ENCODE assay signal across 8 cellular contexts in the genomic region with DNA sequence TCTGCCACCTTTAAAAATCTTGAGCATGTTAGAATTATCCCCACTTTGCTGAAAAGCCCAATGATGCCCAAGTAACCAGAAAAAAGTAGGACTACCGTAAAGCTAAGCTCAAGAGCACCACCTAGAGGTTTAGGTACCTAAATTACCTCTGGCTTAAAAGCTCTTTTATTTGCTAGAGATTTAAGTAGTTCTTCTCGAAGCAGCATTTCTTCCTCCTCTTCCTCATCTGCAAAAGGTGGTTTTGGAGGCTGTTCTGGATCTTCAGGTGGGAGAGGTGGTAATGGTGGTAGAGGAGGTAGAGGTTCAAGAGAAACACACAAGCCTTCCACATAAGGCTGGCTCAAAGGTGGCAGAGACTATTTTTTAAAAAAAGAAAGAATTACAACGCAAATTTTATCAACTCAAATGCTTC. TPM values are rescaled to one million over a fixed set of nuclear protein-coding genes. Genes with fewer than 3 reads are reported as not detected.
DNase-seq lines count a peak whose midpoint lies in the region; ATAC-seq and TF ChIP-seq lines count a peak whose summit lies in the region.

No MANE protein-coding gene starts in this region.

- H3K9me3 Mint-ChIP-seq in activated CD4-positive, alpha-beta T cell treated with anti-CD3 and anti-CD28 coated beads, Interleukin-2, amount 10 ng/mL, durations not matched to agents 7 days and 5 days, result no peaks in the 10 kb centered on the region

- no peaks in the 10 kb centered on the region for H3K4me1 ChIP-seq in HEK293 (ENCODE audit: control insufficient read depth, insufficient read depth, low read length)
- H3K4me1 ChIP-seq in osteoblast (ENCODE audit: insufficient read depth, low read length), result no peaks in the 10 kb centered on the region

- no peak overlapping the region for H3K27ac Mint-ChIP-seq in activated CD4-positive, alpha-beta T cell treated with anti-CD3 and anti-CD28 coated beads, Interleukin-2, amount 10 ng/mL, durations not matched to agents 7 days and 5 days
- H3K27ac Mint-ChIP-seq in T-helper 17 cell, result peak overlapping the region; percentile 62

- H3K79me2 ChIP-seq in osteoblast (ENCODE audit: insufficient read depth, low read length), result peaks cover 22% of the 10 kb centered on the region

- peaks cover 51% of the 10 kb centered on the region for H3K36me3 Mint-ChIP-seq in activated CD4-positive, alpha-beta T cell treated with anti-CD3 and anti-CD28 coated beads, Interleukin-2, amount 10 ng/mL, durations not matched to agents 7 days and 5 days (ENCODE audit: low read depth)
- H3K36me3 Mint-ChIP-seq in T-helper 17 cell (ENCODE audit: low read depth), result peaks cover 3% of the 10 kb centered on the region

- H4K20me1 ChIP-seq in osteoblast (ENCODE audit: insufficient read depth, low read length), result peaks cover 11% of the 10 kb centered on the region

- H3K27me3 Mint-ChIP-seq in activated CD4-positive, alpha-beta T cell treated with anti-CD3 and anti-CD28 coated beads, Interleukin-2, amount 10 ng/mL, durations not matched to agents 7 days and 5 days, result no peaks in the 10 kb centered on the region
- no peaks in the 10 kb centered on the region for H3K27me3 Mint-ChIP-seq in T-helper 17 cell

- no peak overlapping the region for H3K4me2 ChIP-seq in osteoblast (ENCODE audit: insufficient read depth, low read length)

- H3K4me3 ChIP-seq in HEK293 (ENCODE audit: low read depth, low read length) (no peak overlapping the region), osteoblast (ENCODE audit: insufficient read depth, low read length) (no peak overlapping the region)

- peak; percentile 72 for ATAC-seq in T-helper 17 cell
- ATAC-seq in GM19463 (IDR thresholded peaks at IDR 0.05; ENCODE audit: unreplicated experiment), result no peak

- no peaks in the 10 kb centered on the region for H3K9me3 ChIP-seq in HEK293 (ENCODE audit: control insufficient read depth, insufficient read depth, low read depth, low read length)
- no peaks in the 10 kb centered on the region for H3K9me3 ChIP-seq in T-helper 17 cell (ENCODE audit: control insufficient read depth, low read length, poor library complexity, severe bottlenecking)
- H3K9me3 ChIP-seq in osteoblast (ENCODE audit: low read depth, low read length), result no peaks in the 10 kb centered on the region

- CTCF ChIA-PET in activated CD4-positive, alpha-beta T cell treated with anti-CD3 and anti-CD28 coated beads, Interleukin-2, amount 10 ng/mL, durations not matched to agents 7 days and 5 days (lab: Charles Lee), result interaction anchor here (0.9 to 2.5 kb wide), 12 partner anchors 9 to 206 kb away, joined by 3 to 16 read pairs (median 4); partner anchors contain the start of genes THAP2 and ZFC3H1
- CTCF ChIA-PET in HEK293 (lab: Yijun Ruan, JAX), result interaction anchor here (0.6 to 3.9 kb wide), 40 partner anchors 9 to 703 kb away, joined by 3 to 63 read pairs (median 4); partner anchors contain the start of gene ZFC3H1

- no peak overlapping the region for H3K4me3 Mint-ChIP-seq in activated CD4-positive, alpha-beta T cell treated with anti-CD3 and anti-CD28 coated beads, Interleukin-2, amount 10 ng/mL, durations not matched to agents 7 days and 5 days
- H3K4me3 Mint-ChIP-seq in T-helper 17 cell, result peak overlapping the region; percentile 7

- no peaks in the 10 kb centered on the region for H3K27me3 ChIP-seq in osteoblast (ENCODE audit: insufficient read depth, low read length)

- H3K36me3 ChIP-seq in HEK293 (ENCODE audit: control insufficient read depth in 2 of 2, insufficient read depth in 1 of 2, low read length in 2 of 2), result peaks cover 60 to 82% of the 10 kb centered on the region in 2 experiments
- peaks cover 91% of the 10 kb centered on the region for H3K36me3 ChIP-seq in osteoblast (ENCODE audit: insufficient read depth, low read length)

- H3K27ac ChIP-seq in HEK293 (ENCODE audit: extremely low read depth, low read depth, low read length) (no peak overlapping the region), osteoblast (ENCODE audit: low read depth, low read length) (no peak overlapping the region)

- H3K4me1 Mint-ChIP-seq in activated CD4-positive, alpha-beta T cell treated with anti-CD3 and anti-CD28 coated beads, Interleukin-2, amount 10 ng/mL, durations not matched to agents 7 days and 5 days, result peaks cover 13% of the 10 kb centered on the region
- peaks cover 7% of the 10 kb centered on the region for H3K4me1 Mint-ChIP-seq in T-helper 17 cell

- no peak overlapping the region for H2AFZ ChIP-seq in osteoblast (ENCODE audit: low read length)

- POLR2A ChIA-PET in activated CD4-positive, alpha-beta T cell treated with anti-CD3 and anti-CD28 coated beads, Interleukin-2, amount 10 ng/mL, durations not matched to agents 7 days and 5 days (lab: Charles Lee), result interaction anchor here (1.0 kb wide), 1 partner anchor 27 kb away, joined by 3 read pairs; the partner anchor contains the start of genes THAP2 and ZFC3H1
- POLR2A ChIA-PET in HEK293 (lab: Yijun Ruan, JAX), result interaction anchor here (1.0 kb wide), 1 partner anchor 110 kb away, joined by 4 read pairs; no protein-coding TSS in a partner anchor

- peak; percentile 42 for DNase-seq in activated CD4-positive, alpha-beta T cell treated with anti-CD3 and anti-CD28 coated beads, Interleukin-2, amount 10 ng/mL, durations not matched to agents 7 days and 5 days
- no peak for DNase-seq in activated CD4-positive, alpha-beta T cell treated with anti-CD3 and anti-CD28 coated beads, Interleukin-2, amount 50 U/mL, for 1 hour
- DNase-seq in NCI-H2029 treated with DMSO at 0.1 percent for 48 hours (lab: John Stamatoyannopoulos, UW) (peak; percentile 66), T-helper 17 cell (no peak), fibroblast of gingiva (ENCODE audit: low read depth) (peak; percentile 66), osteoblast (ENCODE audit: insufficient read length, low spot score, missing footprints) (peak; percentile 56)

- TF ChIP-seq CTCF in HEK293 (tag by site-specific recombination; IDR thresholded peaks at IDR 0.05) (0 out of 2 replicates have a peak, but pooled peaks have one; percentile 7), osteoblast (IDR thresholded peaks at IDR 0.05; ENCODE audit: extremely low read depth, low read depth, low read length) (peak; percentile 75)

TF ChIP-seq in HEK293, 187 proteins besides CTCF, POLR2A, EP300 and RAD21:
- TF ChIP-seq ZNF654 (tag by site-specific recombination; IDR thresholded peaks at IDR 0.05; ENCODE audit: low read depth) (peak; percentile 81), OVOL3 (tag by site-specific recombination; IDR thresholded peaks at IDR 0.05) (no peak)
- TF ChIP-seq, protein P1, sequence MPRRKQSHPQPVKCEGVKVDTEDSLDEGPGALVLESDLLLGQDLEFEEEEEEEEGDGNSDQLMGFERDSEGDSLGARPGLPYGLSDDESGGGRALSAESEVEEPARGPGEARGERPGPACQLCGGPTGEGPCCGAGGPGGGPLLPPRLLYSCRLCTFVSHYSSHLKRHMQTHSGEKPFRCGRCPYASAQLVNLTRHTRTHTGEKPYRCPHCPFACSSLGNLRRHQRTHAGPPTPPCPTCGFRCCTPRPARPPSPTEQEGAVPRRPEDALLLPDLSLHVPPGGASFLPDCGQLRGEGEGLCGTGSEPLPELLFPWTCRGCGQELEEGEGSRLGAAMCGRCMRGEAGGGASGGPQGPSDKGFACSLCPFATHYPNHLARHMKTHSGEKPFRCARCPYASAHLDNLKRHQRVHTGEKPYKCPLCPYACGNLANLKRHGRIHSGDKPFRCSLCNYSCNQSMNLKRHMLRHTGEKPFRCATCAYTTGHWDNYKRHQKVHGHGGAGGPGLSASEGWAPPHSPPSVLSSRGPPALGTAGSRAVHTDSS (tag by site-specific recombination; IDR thresholded peaks at IDR 0.05), result peak; percentile 69

RNA-seq across cellular contexts. Expression of gene ZFC3H1, which starts 26.9 kb away (rescaled TPM):
- total RNA-seq in activated CD4-positive, alpha-beta T cell treated with anti-CD3 and anti-CD28 coated beads, Interleukin-2, amount 10 ng/mL, durations not matched to agents 7 days and 5 days, result 10 to 100 TPM; 55.8 to 66.7 TPM
- total RNA-seq in T-helper 17 cell, result 100 to 1,000 TPM; 122 to 133 TPM
- total RNA-seq in osteoblast, result 33.3 and 36.6 TPM in 2 replicates

RNA-seq across cellular contexts. Expression of gene THAP2, which starts 27.4 kb away (rescaled TPM):
- 1 to 10 TPM; 6.1 to 7.1 TPM for total RNA-seq in activated CD4-positive, alpha-beta T cell treated with anti-CD3 and anti-CD28 coated beads, Interleukin-2, amount 10 ng/mL, durations not matched to agents 7 days and 5 days
- total RNA-seq in T-helper 17 cell (10 to 100 TPM; 13.1 to 14.9 TPM), osteoblast (3.3 and 3.8 TPM in 2 replicates)

RNA-seq across cellular contexts. Expression of gene TMEM19, which starts 49.2 kb away (rescaled TPM):
- 10 to 100 TPM; 22.4 to 22.7 TPM for total RNA-seq in activated CD4-positive, alpha-beta T cell treated with anti-CD3 and anti-CD28 coated beads, Interleukin-2, amount 10 ng/mL, durations not matched to agents 7 days and 5 days
- total RNA-seq in T-helper 17 cell (10 to 100 TPM; 11.8 to 12.3 TPM), osteoblast (29.2 and 31.1 TPM in 2 replicates)

Comparison
In these comparisons a context has a peak if more than half of its experiments do, and no peak if none do; other contexts are left out.
1. DNase-seq: peak in activated CD4-positive, alpha-beta T cell treated with anti-CD3 and anti-CD28 coated beads, Interleukin-2, amount 10 ng/mL, durations not matched to agents 7 days and 5 days (single experiment), NCI-H2029 treated with DMSO at 0.1 percent for 48 hours (single experiment), fibroblast of gingiva (single experiment) and osteoblast (single experiment); none in activated CD4-positive, alpha-beta T cell treated with anti-CD3 and anti-CD28 coated beads, Interleukin-2, amount 50 U/mL, for 1 hour (single experiment) and T-helper 17 cell (0 of 3).